In genomic region chr11:114215871-114216803, GRCh38 we compare ENCODE assay signal across 14 cellular contexts.
DNase-seq lines count a peak whose midpoint lies in the region; TF ChIP-seq lines count a peak whose summit lies in the region.
"Had no signal": no experiment of that assay in that cellular context is flagged by ENCODE, and none has a peak within 500 bp of the region (broad histone marks: within the 10 kb centered on the region; RNA-seq: fewer than 3 reads in every experiment).

No MANE protein-coding gene starts in this region.

- H3K27ac Mint-ChIP-seq in neural progenitor cell = peak overlapping the region; percentile 40

- peaks cover 52% of the 10 kb centered on the region for H3F3A ChIP-seq in neural progenitor cell (ENCODE audit: low read depth)

- H3K9me3 ChIP-seq in neural progenitor cell (ENCODE audit: low read depth) (no peaks in the 10 kb centered on the region), Peyer's patch (no peaks in the 10 kb centered on the region)
- H3K9me3 ChIP-seq: Caco-2 had no signal

- H2AFZ ChIP-seq in neural progenitor cell (replicated peaks) = no peak overlapping the region
- H2AFZ ChIP-seq: PC-9 had no signal

- no peaks in the 10 kb centered on the region for H3K27me3 ChIP-seq in neural progenitor cell
- H3K27me3 ChIP-seq in Peyer's patch = no peaks in the 10 kb centered on the region

- no peak for TF ChIP-seq CTCF in RWPE1 (conservative IDR thresholded peaks at IDR 0.05; ENCODE audit: low read depth)
- no peak for TF ChIP-seq CTCF in neural progenitor cell (IDR thresholded peaks at IDR 0.05)
- TF ChIP-seq CTCF in Peyer's patch (IDR thresholded peaks at IDR 0.05) = no peak

- H4K20me1 ChIP-seq in neural progenitor cell (ENCODE audit: low read depth) = no peaks in the 10 kb centered on the region

- H3K9me3 Mint-ChIP-seq in neural progenitor cell = no peaks in the 10 kb centered on the region
- H3K9me3 Mint-ChIP-seq: naive B cell had no signal

- peaks cover 12% of the 10 kb centered on the region for H3K36me3 Mint-ChIP-seq in neural progenitor cell

- H3K27ac ChIP-seq in RWPE1 (peak overlapping the region; percentile 32), neural progenitor cell (no peak overlapping the region), Peyer's patch (peak overlapping the region in 1 of 4 donors; percentile 68)
- H3K27ac ChIP-seq: PC-9 had no signal

- DNase-seq in GDM1 (lab: John Stamatoyannopoulos, UW) = peak; percentile 77
- no peak for DNase-seq in RWPE1 (ENCODE audit: low spot score)
- DNase-seq in erythroblast (lab: John Stamatoyannopoulos, UW) = peak; percentile 87 to 98
- no peak for DNase-seq in neural progenitor cell (ENCODE audit: low spot score)
- no peak for DNase-seq in germinal center (ENCODE audit: low spot score)
- DNase-seq in COLO668 (lab: John Stamatoyannopoulos, UW; ENCODE audit: unreplicated experiment) = no peak
- DNase-seq in Peyer's patch = no peak
- DNase-seq: activated CD8-positive, alpha-beta memory T cell treated with anti-CD3 and anti-CD28 coated beads, Interleukin-2, amount 50 U/mL, for 4 hours; Caco-2; foreskin fibroblast; kidney; naive B cell; NCI-H1105; PC-9 had no signal

- peaks cover 4% of the 10 kb centered on the region for H3K79me2 ChIP-seq in neural progenitor cell (ENCODE audit: low read depth)

- no peak overlapping the region for H3K4me3 Mint-ChIP-seq in neural progenitor cell

- POLR2A ChIA-PET in RWPE1 (lab: Yijun Ruan, JAX; ENCODE audit: low non-redundant PET) = no interaction called here

- peaks cover 90% of the 10 kb centered on the region for H3K4me1 Mint-ChIP-seq in neural progenitor cell

- H3K4me1 ChIP-seq in neural progenitor cell = peaks cover 75% of the 10 kb centered on the region
- peaks cover 0 to 17% (median 0%) of the 10 kb centered on the region in 4 donors for H3K4me1 ChIP-seq in Peyer's patch

- H3K4me2 ChIP-seq in neural progenitor cell = no peak overlapping the region
- H3K4me2 ChIP-seq: PC-9 had no signal

- H3K4me3 ChIP-seq in neural progenitor cell = no peak overlapping the region
- no peak overlapping the region for H3K4me3 ChIP-seq in Peyer's patch
- H3K4me3 ChIP-seq: PC-9 had no signal

- CTCF ChIA-PET in RWPE1 (lab: Yijun Ruan, JAX) = interaction anchor here (0.6 kb wide), 2 partner anchors 169 to 902 kb away, joined by 4 to 5 read pairs; partner anchors contain the start of gene TTC12

- peaks cover 5% of the 10 kb centered on the region for H3K27me3 Mint-ChIP-seq in neural progenitor cell (ENCODE audit: insufficient read depth, low read depth)

- TF ChIP-seq POLR2A in erythroblast (IDR thresholded peaks at IDR 0.05; ENCODE audit: low read length) (peak; percentile 85), Peyer's patch (IDR thresholded peaks at IDR 0.05) (no peak)

- H3K36me3 ChIP-seq in neural progenitor cell (no peaks in the 10 kb centered on the region), Peyer's patch (no peaks in the 10 kb centered on the region)

- no peak overlapping the region for H3K9ac ChIP-seq in neural progenitor cell

Comparison
In these comparisons a context has a peak if more than half of its experiments do, and no peak if none do; other contexts are left out.
1. DNase-seq: peak in GDM1 (single experiment) and erythroblast (2 of 2); none in RWPE1 (single experiment), neural progenitor cell (single experiment), germinal center (single experiment), COLO668 (single experiment) and Peyer's patch (0 of 3).